10 cellular contexts compared by ENCODE assay signal in the genomic region with DNA sequence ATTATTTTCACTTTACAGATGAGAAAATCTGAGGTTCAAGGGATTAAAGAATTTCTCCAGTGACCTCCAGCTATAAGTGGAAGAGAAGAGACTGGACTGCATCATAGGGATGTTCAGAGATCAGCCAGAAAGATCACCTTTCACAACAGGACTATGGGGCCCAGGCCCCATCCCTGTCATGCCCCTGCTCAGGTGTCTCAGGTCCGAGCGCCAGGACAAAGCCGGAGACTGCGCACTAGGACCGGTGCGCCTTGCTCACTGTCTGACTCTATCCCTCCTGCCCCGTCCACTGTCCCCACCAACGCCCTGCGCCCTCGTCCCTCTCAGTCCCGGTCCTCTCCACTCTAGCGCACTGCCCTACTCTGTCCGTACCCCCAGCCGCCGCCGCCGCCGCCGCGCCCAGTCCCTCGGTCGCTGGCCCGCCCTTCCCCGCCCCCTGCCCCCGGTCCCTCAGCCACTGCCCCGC. TPM values are rescaled to one million over a fixed set of nuclear protein-coding genes. Genes with fewer than 3 reads are reported as not detected.
DNase-seq lines count a peak whose midpoint lies in the region; ATAC-seq and TF ChIP-seq lines count a peak whose summit lies in the region.
"Had no signal": no experiment of that assay in that cellular context is flagged by ENCODE, and none has a peak within 500 bp of the region (broad histone marks: within the 10 kb centered on the region; RNA-seq: fewer than 3 reads in every experiment).

No MANE protein-coding gene starts in this region.

- CTCF ChIA-PET in activated CD4-positive, alpha-beta T cell treated with anti-CD3 and anti-CD28 coated beads for 36 hours (lab: Charles Lee): interaction anchor here (0.6 to 1.6 kb wide), 3 partner anchors 10 to 36 kb away, joined by 3 to 5 read pairs (median 3); no protein-coding TSS in a partner anchor
- CTCF ChIA-PET in activated CD4-positive, alpha-beta memory T cell treated with anti-CD3 and anti-CD28 coated beads for 36 hours (lab: Charles Lee): interaction anchor here (1.4 to 1.9 kb wide), 2 partner anchors 12 to 41 kb away, joined by 5 read pairs; partner anchors contain the start of gene SNPH

- peaks cover 38% of the 10 kb centered on the region for H3K27me3 ChIP-seq in iPS-18a (ENCODE audit: control insufficient read depth, insufficient read depth, low read length)
- H3K27me3 ChIP-seq in suprapubic skin: peaks cover 43% of the 10 kb centered on the region

- no peak overlapping the region for H3K27ac ChIP-seq in iPS-18a (ENCODE audit: low read length)
- no peak overlapping the region for H3K27ac ChIP-seq in suprapubic skin

- no peak for TF ChIP-seq EP300 in suprapubic skin (IDR thresholded peaks at IDR 0.05)

- no peak for DNase-seq in activated CD4-positive, alpha-beta T cell treated with anti-CD3 and anti-CD28 coated beads for 36 hours
- DNase-seq in activated CD4-positive, alpha-beta T cell treated with anti-CD3 and anti-CD28 coated beads, Interleukin-2, amount 50 U/mL, for 1 hour: no peak
- no peak for DNase-seq in activated CD4-positive, alpha-beta memory T cell treated with anti-CD3 and anti-CD28 coated beads for 36 hours
- DNase-seq in suprapubic skin (ENCODE audit: low spot score in 2 of 2): peak in 1 of 2 donors; percentile 86
- DNase-seq in hypothalamus (lab: John Stamatoyannopoulos, UW): no peak
- DNase-seq in DMS79 (lab: John Stamatoyannopoulos, UW): no peak

- peak overlapping the region; percentile 71 for H3K4me3 Mint-ChIP-seq in activated CD4-positive, alpha-beta T cell treated with anti-CD3 and anti-CD28 coated beads for 36 hours
- peak overlapping the region; percentile 73 for H3K4me3 Mint-ChIP-seq in activated CD4-positive, alpha-beta memory T cell treated with anti-CD3 and anti-CD28 coated beads for 36 hours

- 1% methylated on average over 13 of the region's 26 CpGs for WGBS in suprapubic skin

- H3K36me3 ChIP-seq in iPS-18a (ENCODE audit: control insufficient read depth, low read depth, low read length): no peaks in the 10 kb centered on the region
- H3K36me3 ChIP-seq in suprapubic skin: no peaks in the 10 kb centered on the region

- ATAC-seq in activated CD4-positive, alpha-beta T cell treated with anti-CD3 and anti-CD28 coated beads for 36 hours: no peak
- ATAC-seq in GM21529 (IDR thresholded peaks at IDR 0.05; ENCODE audit: unreplicated experiment): no peak

- H3K27me3 Mint-ChIP-seq in activated CD4-positive, alpha-beta T cell treated with anti-CD3 and anti-CD28 coated beads for 36 hours: peaks cover 9% of the 10 kb centered on the region
- H3K27me3 Mint-ChIP-seq in activated CD4-positive, alpha-beta memory T cell treated with anti-CD3 and anti-CD28 coated beads for 36 hours: peaks cover 13% of the 10 kb centered on the region

- no peak for TF ChIP-seq CTCF in suprapubic skin (IDR thresholded peaks at IDR 0.05)

- H3K27ac Mint-ChIP-seq in activated CD4-positive, alpha-beta T cell treated with anti-CD3 and anti-CD28 coated beads for 36 hours: no peak overlapping the region
- H3K27ac Mint-ChIP-seq in activated CD4-positive, alpha-beta memory T cell treated with anti-CD3 and anti-CD28 coated beads for 36 hours: no peak overlapping the region

- no peak overlapping the region for H3K9ac ChIP-seq in iPS-18a (ENCODE audit: low read length)

- no peak for TF ChIP-seq POLR2A in suprapubic skin (IDR thresholded peaks at IDR 0.05)

- POLR2A ChIA-PET in activated CD4-positive, alpha-beta T cell treated with anti-CD3 and anti-CD28 coated beads for 36 hours (lab: Charles Lee): no interaction called here
- POLR2A ChIA-PET in activated CD4-positive, alpha-beta memory T cell treated with anti-CD3 and anti-CD28 coated beads for 36 hours (lab: Charles Lee): no interaction called here

- H3K9me3 Mint-ChIP-seq in activated CD4-positive, alpha-beta T cell treated with anti-CD3 and anti-CD28 coated beads for 36 hours (ENCODE audit: low read depth): peaks cover 5% of the 10 kb centered on the region
- H3K9me3 Mint-ChIP-seq in activated CD4-positive, alpha-beta memory T cell treated with anti-CD3 and anti-CD28 coated beads for 36 hours: peaks cover 9% of the 10 kb centered on the region

- H3K4me1 ChIP-seq in iPS-18a (ENCODE audit: control insufficient read depth, low read depth, low read length): no peaks in the 10 kb centered on the region
- H3K4me1 ChIP-seq in suprapubic skin: peaks cover 18% of the 10 kb centered on the region

- peak overlapping the region; percentile 58 for H3K4me3 ChIP-seq in iPS-18a (ENCODE audit: low read length)
- H3K4me3 ChIP-seq in suprapubic skin: peak overlapping the region; percentile 74

- peaks cover 2% of the 10 kb centered on the region for H3K36me3 Mint-ChIP-seq in activated CD4-positive, alpha-beta T cell treated with anti-CD3 and anti-CD28 coated beads for 36 hours (ENCODE audit: low read depth)
- H3K36me3 Mint-ChIP-seq in activated CD4-positive, alpha-beta memory T cell treated with anti-CD3 and anti-CD28 coated beads for 36 hours: no peaks in the 10 kb centered on the region

- H3K9me3 ChIP-seq in iPS-18a (ENCODE audit: control insufficient read depth, low read depth, low read length): no peaks in the 10 kb centered on the region
- H3K9me3 ChIP-seq in suprapubic skin: no peaks in the 10 kb centered on the region

- H3K4me1 Mint-ChIP-seq in activated CD4-positive, alpha-beta T cell treated with anti-CD3 and anti-CD28 coated beads for 36 hours: peaks cover 11% of the 10 kb centered on the region
- H3K4me1 Mint-ChIP-seq in activated CD4-positive, alpha-beta memory T cell treated with anti-CD3 and anti-CD28 coated beads for 36 hours (ENCODE audit: low read depth): peaks cover 9% of the 10 kb centered on the region

- intact Hi-C loops in activated CD4-positive, alpha-beta T cell treated with anti-CD3 and anti-CD28 coated beads for 36 hours (cut with DNase I, micrococcal nuclease): loop anchor here (1.0 to 5.0 kb wide), 9 partner anchors 10 to 877 kb away; partner anchors contain the start of genes CSNK2A1 (in 1 of the 2), FAM110A (in 1 of the 2), FKBP1A (in 1 of the 2) and NSFL1C (in 1 of the 2)
- intact Hi-C loops in activated CD4-positive, alpha-beta memory T cell treated with anti-CD3 and anti-CD28 coated beads for 36 hours (cut with micrococcal nuclease): loop anchor here (5.0 kb wide), 2 partner anchors 42 to 212 kb away; partner anchors contain the start of gene SNPH

RNA-seq across cellular contexts. Expression of gene RAD21L1, which starts 0.5 kb away (rescaled TPM):
- under 1 TPM in 1 of 2 experiments, not detected in 1; 0.32 TPM for total RNA-seq in activated CD4-positive, alpha-beta T cell treated with anti-CD3 and anti-CD28 coated beads for 36 hours
- total RNA-seq in activated CD4-positive, alpha-beta memory T cell treated with anti-CD3 and anti-CD28 coated beads for 36 hours: not detected
- under 1 TPM in 1 of 4 donors, not detected in 3; 0.34 TPM for total RNA-seq in suprapubic skin
- total RNA-seq: renal cortical epithelial cell; T-helper 2 cell treated with Interferon-gamma antibody and Interleukin-4, amounts not matched to agents 100 ng/mL and 5 ng/mL, for 36 hours had no signal

RNA-seq across cellular contexts. Expression of gene C20orf202, which starts 22.0 kb away (rescaled TPM):
- total RNA-seq in activated CD4-positive, alpha-beta T cell treated with anti-CD3 and anti-CD28 coated beads for 36 hours: not detected
- not detected for total RNA-seq in activated CD4-positive, alpha-beta memory T cell treated with anti-CD3 and anti-CD28 coated beads for 36 hours
- total RNA-seq in suprapubic skin: under 1 TPM in 2 of 4 donors, not detected in 2; 0.89 to 0.97 TPM
- total RNA-seq: T-helper 2 cell treated with Interferon-gamma antibody and Interleukin-4, amounts not matched to agents 100 ng/mL and 5 ng/mL, for 36 hours had no signal

RNA-seq across cellular contexts. Expression of gene TMEM74B, which starts 40.5 kb away (rescaled TPM):
- 1 to 10 TPM; 1.5 to 2.0 TPM for total RNA-seq in activated CD4-positive, alpha-beta T cell treated with anti-CD3 and anti-CD28 coated beads for 36 hours
- total RNA-seq in activated CD4-positive, alpha-beta memory T cell treated with anti-CD3 and anti-CD28 coated beads for 36 hours: 1 to 10 TPM in 1 of 2 experiments, under 1 TPM in 1; 0.63 to 1.3 TPM
- total RNA-seq in suprapubic skin: 1 to 10 TPM; 1.9 to 9.6 (median 3.9) TPM

RNA-seq across cellular contexts. Expression of gene SNPH, which starts 40.8 kb away (rescaled TPM):
- 1 to 10 TPM; 2.5 to 2.9 TPM for total RNA-seq in activated CD4-positive, alpha-beta T cell treated with anti-CD3 and anti-CD28 coated beads for 36 hours
- 1 to 10 TPM; 3.4 to 4.3 TPM for total RNA-seq in activated CD4-positive, alpha-beta memory T cell treated with anti-CD3 and anti-CD28 coated beads for 36 hours
- 1 to 10 TPM in 3 of 4 donors, under 1 TPM in 1; 0.89 to 3.8 (median 2.5) TPM for total RNA-seq in suprapubic skin
